8 cellular contexts compared by ENCODE assay signal in genomic region chr6:111087871-111088667, GRCh38. TPM values are rescaled to one million over a fixed set of nuclear protein-coding genes. Genes with fewer than 3 reads are reported as not detected.
DNase-seq lines count a peak whose midpoint lies in the region; ATAC-seq and TF ChIP-seq lines count a peak whose summit lies in the region.

No MANE protein-coding gene starts in this region.

- DNase-seq in GM06990 (ENCODE audit: extremely low read depth, insufficient read length) (peak; percentile 59), OCI-LY7 (ENCODE audit: low spot score) (no peak), glomerular visceral epithelial cell (ENCODE audit: extremely low spot score) (peak; percentile 25), renal cortical epithelial cell (ENCODE audit: low read depth) (peak; percentile 13), NCI-H2081 (lab: John Stamatoyannopoulos, UW) (no peak), NCI-H1694 (lab: John Stamatoyannopoulos, UW) (no peak)
- peak; percentile 79 for DNase-seq in activated T-cell treated with anti-CD3 and anti-CD28 coated beads, Interleukin-2, amount 50 U/mL, for 48 hours

- no peaks in the 10 kb centered on the region for H3K4me1 ChIP-seq in OCI-LY7 (ENCODE audit: insufficient read depth, low read length, poor library complexity, severe bottlenecking)

- H3K4me3 ChIP-seq in GM06990 (replicated peaks; ENCODE audit: low read depth, low read length) (peak overlapping the region; percentile 69), OCI-LY7 (ENCODE audit: low read depth, low read length, poor library complexity, severe bottlenecking) (no peak overlapping the region)

- H3K9me2 ChIP-seq in OCI-LY7 (ENCODE audit: insufficient read depth, low read length) = no peaks in the 10 kb centered on the region

- no peak overlapping the region for H3K27ac ChIP-seq in OCI-LY7 (ENCODE audit: low read depth, low read length, poor library complexity, severe bottlenecking)

- CTCF ChIA-PET in OCI-LY7 (lab: Charles Lee; ENCODE audit: unreplicated experiment) = no interaction called here

- no peaks in the 10 kb centered on the region for H3K79me2 ChIP-seq in OCI-LY7 (ENCODE audit: insufficient read depth, low read depth, low read length)

- POLR2A ChIA-PET in OCI-LY7 (lab: Charles Lee) = interaction anchor here (0.7 kb wide), 1 partner anchor 9 kb away, joined by 3 read pairs; no protein-coding TSS in a partner anchor

- intact Hi-C loops in OCI-LY7 (cut with micrococcal nuclease; ENCODE audit: unreplicated experiment) = no loop called here

- BruUV-seq in OCI-LY7 (replicated peaks; lab: Mats Ljungman, UMichigan) = no TSS peak

- no peak overlapping the region for H2AFZ ChIP-seq in OCI-LY7 (ENCODE audit: low read length)

- H3K9me3 ChIP-seq in OCI-LY7 (ENCODE audit: low read length) = no peaks in the 10 kb centered on the region

- no peaks in the 10 kb centered on the region for H3K27me3 ChIP-seq in GM06990 (replicated peaks; ENCODE audit: control insufficient read depth, insufficient read depth, low read length)

- no peaks in the 10 kb centered on the region for H3K36me3 ChIP-seq in GM06990 (ENCODE audit: control insufficient read depth, insufficient read depth, low read length)
- H3K36me3 ChIP-seq in OCI-LY7 (ENCODE audit: insufficient read depth, low read length) = no peaks in the 10 kb centered on the region

- H4K20me1 ChIP-seq in OCI-LY7 (ENCODE audit: insufficient read depth, low read length) = no peaks in the 10 kb centered on the region

- peak overlapping the region; percentile 37; the same call in 1 of the 2 replicates for H3K4me2 ChIP-seq in OCI-LY7 (ENCODE audit: low read length)

- TF ChIP-seq CTCF in GM06990 (IDR thresholded peaks at IDR 0.05; ENCODE audit: insufficient read depth, low read length, poor library complexity, severe bottlenecking) (no peak), OCI-LY7 (conservative IDR thresholded peaks at IDR 0.05; ENCODE audit: low read length) (no peak)

- ATAC-seq in HG02571 (IDR thresholded peaks at IDR 0.05; ENCODE audit: unreplicated experiment) = peak; percentile 22

RNA-seq across cellular contexts. Expression of gene SLC16A10, which starts 0.8 kb away (rescaled TPM):
- total RNA-seq in OCI-LY7 (2014; rRNA removed; shearing (Covaris generic)) = not detected in 2 replicates
- not detected in 2 replicates for total RNA-seq in OCI-LY7 (2022)
- total RNA-seq in renal cortical epithelial cell = 1.1 and 2.3 TPM in 2 replicates

Comparison
In these comparisons a context has a peak if more than half of its experiments do, and no peak if none do; other contexts are left out.
1. DNase-seq: peak in GM06990 (single experiment), activated T-cell treated with anti-CD3 and anti-CD28 coated beads, Interleukin-2, amount 50 U/mL, for 48 hours (2 of 2), glomerular visceral epithelial cell (single experiment) and renal cortical epithelial cell (single experiment); none in OCI-LY7 (single experiment), NCI-H2081 (0 of 2) and NCI-H1694 (single experiment).